Comparison of ENCODE assay signal across 9 cellular contexts in the genomic region with DNA sequence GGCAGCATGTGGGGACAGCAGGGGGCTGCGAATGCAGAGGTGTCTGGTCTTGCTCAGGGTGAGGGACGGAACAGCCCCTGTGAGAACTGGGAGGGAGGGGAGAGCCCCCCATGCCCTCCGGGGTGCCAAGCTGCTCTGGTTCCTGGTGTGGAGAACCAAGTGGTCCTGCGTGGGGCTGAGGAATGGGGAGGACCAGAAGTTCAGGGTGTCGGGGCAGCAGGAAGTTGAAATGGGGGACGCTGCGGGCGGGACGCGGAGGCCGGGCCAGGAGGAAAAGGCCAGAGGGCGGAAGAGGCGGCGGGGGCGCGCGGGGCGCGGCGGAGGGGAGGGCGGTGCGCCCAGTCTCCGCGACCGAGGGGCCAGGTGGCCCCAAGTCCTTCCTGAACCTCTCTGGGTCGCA. TPM values are rescaled to one million over a fixed set of nuclear protein-coding genes. Genes with fewer than 3 reads are reported as not detected.
DNase-seq lines count a peak whose midpoint lies in the region; ATAC-seq, FAIRE-seq and TF ChIP-seq lines count a peak whose summit lies in the region.
"Had no signal": no experiment of that assay in that cellular context is flagged by ENCODE, and none has a peak within 500 bp of the region (broad histone marks: within the 10 kb centered on the region; RNA-seq: fewer than 3 reads in every experiment).

No MANE protein-coding gene starts in this region.

- CTCF ChIA-PET in activated CD4-positive, alpha-beta T cell treated with anti-CD3 and anti-CD28 coated beads for 36 hours (lab: Charles Lee) = interaction anchor here (0.6 to 5.5 kb wide), 29 partner anchors 8 to 1219 kb away, joined by 3 to 37 read pairs (median 4); a partner anchor contains a TSS

- H3K36me3 ChIP-seq in astrocyte (ENCODE audit: insufficient read depth, low read length) (no peaks in the 10 kb centered on the region), testis (ENCODE audit: low read depth, missing control alignments) (no peaks in the 10 kb centered on the region)

- H3K4me3 ChIP-seq in astrocyte (ENCODE audit: insufficient read depth, low read depth, low read length) = peak overlapping the region; percentile 23
- peak overlapping the region; percentile 62 to 73 for H3K4me3 ChIP-seq in testis

- H3K27me3 Mint-ChIP-seq in activated CD4-positive, alpha-beta T cell treated with anti-CD3 and anti-CD28 coated beads for 36 hours = no peaks in the 10 kb centered on the region
- H3K27me3 Mint-ChIP-seq in astrocyte (ENCODE audit: low read depth, unreplicated experiment) = peaks cover 51% of the 10 kb centered on the region

- no peaks in the 10 kb centered on the region for H3K9me3 Mint-ChIP-seq in activated CD4-positive, alpha-beta T cell treated with anti-CD3 and anti-CD28 coated beads for 36 hours (ENCODE audit: low read depth)
- H3K9me3 Mint-ChIP-seq in astrocyte (ENCODE audit: unreplicated experiment) = no peaks in the 10 kb centered on the region

- peaks cover 8% of the 10 kb centered on the region for H3K4me1 Mint-ChIP-seq in activated CD4-positive, alpha-beta T cell treated with anti-CD3 and anti-CD28 coated beads for 36 hours
- no peaks in the 10 kb centered on the region for H3K4me1 Mint-ChIP-seq in astrocyte (ENCODE audit: low read depth, unreplicated experiment)

- no peak overlapping the region for H3K27ac ChIP-seq in astrocyte (ENCODE audit: low read depth, low read length)
- peak overlapping the region; percentile 69 to 70 for H3K27ac ChIP-seq in testis

- no peaks in the 10 kb centered on the region for H4K20me1 ChIP-seq in astrocyte (ENCODE audit: insufficient read depth, low read length)

- TF ChIP-seq CTCF in astrocyte (IDR thresholded peaks at IDR 0.05; ENCODE audit: insufficient read depth, low read depth, low read length) (no peak), testis (IDR thresholded peaks at IDR 0.05) (no peak)

- no peaks in the 10 kb centered on the region for H3K9me3 ChIP-seq in astrocyte (ENCODE audit: insufficient read depth, low read depth, low read length)
- H3K9me3 ChIP-seq in testis = no peaks in the 10 kb centered on the region

- H3K27ac Mint-ChIP-seq in activated CD4-positive, alpha-beta T cell treated with anti-CD3 and anti-CD28 coated beads for 36 hours = no peak overlapping the region
- H3K27ac Mint-ChIP-seq in astrocyte (ENCODE audit: unreplicated experiment) = no peak overlapping the region

- no peak for ATAC-seq in activated CD4-positive, alpha-beta T cell treated with anti-CD3 and anti-CD28 coated beads for 36 hours
- peak; percentile 4 for ATAC-seq in left lobe of liver

- TF ChIP-seq POLR2A in testis (IDR thresholded peaks at IDR 0.05) = no peak

- H3K79me2 ChIP-seq in astrocyte (ENCODE audit: insufficient read depth, low read length) = no peaks in the 10 kb centered on the region

- FAIRE-seq in astrocyte (lab: Jason Lieb, UNC) = no peak

- no peaks in the 10 kb centered on the region for H3K36me3 Mint-ChIP-seq in activated CD4-positive, alpha-beta T cell treated with anti-CD3 and anti-CD28 coated beads for 36 hours (ENCODE audit: low read depth)
- H3K36me3 Mint-ChIP-seq in astrocyte (ENCODE audit: low read depth, unreplicated experiment) = no peaks in the 10 kb centered on the region

- peak overlapping the region; percentile 62 for H3K4me3 Mint-ChIP-seq in activated CD4-positive, alpha-beta T cell treated with anti-CD3 and anti-CD28 coated beads for 36 hours
- no peak overlapping the region for H3K4me3 Mint-ChIP-seq in astrocyte (ENCODE audit: unreplicated experiment)

- POLR2A ChIA-PET in activated CD4-positive, alpha-beta T cell treated with anti-CD3 and anti-CD28 coated beads for 36 hours (lab: Charles Lee) = no interaction called here

- intact Hi-C loops in activated CD4-positive, alpha-beta T cell treated with anti-CD3 and anti-CD28 coated beads for 36 hours (cut with DNase I, micrococcal nuclease) = loop anchor here in 1 of 2 experiments (5.0 to 10.0 kb wide), 2 partner anchors 60 to 97 kb away; a partner anchor contains a TSS
- intact Hi-C loops in testis (cut with DNase I; ENCODE audit: low total_unique reads) = loop anchor here (5.0 kb wide), 1 partner anchor 227 kb away; no protein-coding TSS in a partner anchor

- DNase-seq in activated CD4-positive, alpha-beta T cell treated with anti-CD3 and anti-CD28 coated beads for 36 hours = no peak
- DNase-seq in activated CD4-positive, alpha-beta T cell treated with anti-CD3 and anti-CD28 coated beads, Interleukin-2, amount 50 U/mL, for 4 hours = no peak
- no peak for DNase-seq in astrocyte (ENCODE audit: low read depth)
- DNase-seq in left lobe of liver (ENCODE audit: low spot score) = no peak
- DNase-seq in testis = no peak
- no peak for DNase-seq in stimulated activated CD4-positive, alpha-beta T cell treated with anti-CD3 and anti-CD28 coated beads, Interleukin-4, amount 100 ng/mL, for 1 hour
- DNase-seq in NCI-H226 = no peak
- DNase-seq in NCI-H146 (lab: John Stamatoyannopoulos, UW) = no peak

- peak overlapping the region; percentile 69 for H2AFZ ChIP-seq in astrocyte (ENCODE audit: low read depth, low read length)

- 6% methylated on average over 17 to 24 of the region's 26 CpGs for WGBS in testis, 2 donors

- no peaks in the 10 kb centered on the region for H3K4me1 ChIP-seq in astrocyte (ENCODE audit: insufficient read depth, low read length)
- H3K4me1 ChIP-seq in testis = peaks cover 6% of the 10 kb centered on the region

- H3K27me3 ChIP-seq in astrocyte (ENCODE audit: insufficient read depth, low read length) (peaks cover 4% of the 10 kb centered on the region), testis (no peaks in the 10 kb centered on the region)

- peak overlapping the region; percentile 77 for H3K4me2 ChIP-seq in astrocyte (ENCODE audit: low read length)

- H3K9ac ChIP-seq in astrocyte (ENCODE audit: low read length) = no peak overlapping the region

RNA-seq across cellular contexts. Expression of a gene that starts 3.6 kb away (rescaled TPM):
- not detected for total RNA-seq in activated CD4-positive, alpha-beta T cell treated with anti-CD3 and anti-CD28 coated beads for 36 hours
- total RNA-seq in astrocyte = not detected in 2 replicates
- 1.5 TPM for total RNA-seq in left lobe of liver
- total RNA-seq in testis = 1 to 10 TPM; 3.2 to 5.6 TPM
- polyA plus RNA-seq in testis (ENCODE audit: insufficient read depth, low read depth, low replicate concordance) = 4.2 TPM
- total RNA-seq: glomerular endothelial cell had no signal

RNA-seq across cellular contexts. Expression of a gene that starts 28.1 kb away (rescaled TPM):
- total RNA-seq in activated CD4-positive, alpha-beta T cell treated with anti-CD3 and anti-CD28 coated beads for 36 hours = not detected
- total RNA-seq in astrocyte = not detected in 2 replicates
- total RNA-seq in left lobe of liver = not detected
- under 1 TPM; 0.16 to 0.50 TPM for total RNA-seq in testis
- polyA plus RNA-seq in testis (ENCODE audit: insufficient read depth, low read depth, low replicate concordance) = 1.1 TPM
- total RNA-seq: glomerular endothelial cell had no signal
